In genomic region chr2:192373754-192374153, GRCh38 we compare ENCODE assay signal across 20 cellular contexts.
DNase-seq lines count a peak whose midpoint lies in the region; ATAC-seq and TF ChIP-seq lines count a peak whose summit lies in the region.
"Had no signal": no experiment of that assay in that cellular context is flagged by ENCODE, and none has a peak within 500 bp of the region (broad histone marks: within the 10 kb centered on the region; RNA-seq: fewer than 3 reads in every experiment).

No MANE protein-coding gene starts in this region.

- no peaks in the 10 kb centered on the region for H3K36me3 ChIP-seq in SK-N-SH (replicated peaks in 1 of 2; ENCODE audit: control insufficient read depth in 1 of 2, insufficient read depth in 2 of 2, low read length in 1 of 2)
- H3K36me3 ChIP-seq: BLaER1 treated with 17β-estradiol and CSF1 and Interleukin-3, amounts not matched to agents 10 nM and 100 nM had no signal

- DNase-seq in SK-N-SH (no peak), mesothelial cell of epicardium (ENCODE audit: low spot score in 2 of 2, unreplicated experiment in 2 of 2) (no peak), retinal pigment epithelial cell (ENCODE audit: low read depth) (peak; percentile 90), type B pancreatic cell (ENCODE audit: extremely low spot score, unreplicated experiment) (no peak), KG1 (lab: John Stamatoyannopoulos, UW) (no peak), MV-4-11 (lab: John Stamatoyannopoulos, UW) (no peak)
- DNase-seq: AML-193; Caco-2; Calu3; CD4-positive, alpha-beta T cell; CD8-positive, alpha-beta T cell; DMS79 treated with DMSO at 0.1 percent for 48 hours; GF-D8 had no signal

- no peak overlapping the region for H2AFZ ChIP-seq in SK-N-SH (ENCODE audit: low read depth)

- H3K4me1 ChIP-seq in SK-N-SH (ENCODE audit: control insufficient read depth in 1 of 2, insufficient read depth in 2 of 2, low read depth in 1 of 2, low read length in 1 of 2) = no peaks in the 10 kb centered on the region; a peak in 1 of 4 replicates
- H3K4me1 ChIP-seq: A549; BLaER1 treated with 17β-estradiol and CSF1 and Interleukin-3, amounts not matched to agents 10 nM and 100 nM; Caco-2 had no signal

- H3K4me3 ChIP-seq in SK-N-SH (ENCODE audit: low read depth in 2 of 2, low read length in 1 of 2) (no peak overlapping the region), retinal pigment epithelial cell (ENCODE audit: low read length) (no peak overlapping the region)
- H3K4me3 ChIP-seq: A549; BLaER1 treated with 17β-estradiol and CSF1 and Interleukin-3, amounts not matched to agents 10 nM and 100 nM had no signal

- H3K4me1 Mint-ChIP-seq in mesothelial cell of epicardium (peaks cover 68% of the 10 kb centered on the region), type B pancreatic cell (ENCODE audit: unreplicated experiment) (peaks cover 16% of the 10 kb centered on the region)
- H3K4me1 Mint-ChIP-seq: B cell had no signal

- POLR2A ChIA-PET in SK-N-SH (lab: Yijun Ruan, JAX) = no interaction called here

- H3F3A ChIP-seq in SK-N-SH (replicated peaks; ENCODE audit: insufficient read depth) = no peaks in the 10 kb centered on the region

- no peak overlapping the region for H3K27ac ChIP-seq in SK-N-SH (ENCODE audit: low read depth in 2 of 2, low read length in 1 of 2)
- H3K27ac ChIP-seq: 22Rv1; A549; BLaER1 treated with 17β-estradiol and CSF1 and Interleukin-3, amounts not matched to agents 10 nM and 100 nM; C4-2B had no signal

- no peaks in the 10 kb centered on the region for H3K36me3 Mint-ChIP-seq in mesothelial cell of epicardium
- no peaks in the 10 kb centered on the region for H3K36me3 Mint-ChIP-seq in type B pancreatic cell
- H3K36me3 Mint-ChIP-seq: CD8-positive, alpha-beta T cell had no signal

- no peak for ATAC-seq in SK-N-SH treated with all-trans-retinoic acid at 6 μM for 48 hours
- ATAC-seq in GM21825 (IDR thresholded peaks at IDR 0.05; ENCODE audit: unreplicated experiment) = no peak
- ATAC-seq: A549; CD8-positive, alpha-beta T cell had no signal

- no peak for TF ChIP-seq RAD21 in SK-N-SH (IDR thresholded peaks at IDR 0.05; ENCODE audit: low read length)

- H3K27ac Mint-ChIP-seq in mesothelial cell of epicardium (peak overlapping the region; percentile 54), type B pancreatic cell (peak overlapping the region; percentile 25)
- H3K27ac Mint-ChIP-seq: B cell; CD4-positive, alpha-beta T cell; CD8-positive, alpha-beta T cell had no signal

- CTCF ChIA-PET in SK-N-SH (lab: Yijun Ruan, JAX) = no interaction called here

- no peak for TF ChIP-seq CTCF in SK-N-SH (IDR thresholded peaks at IDR 0.05)
- TF ChIP-seq CTCF in mesothelial cell of epicardium (IDR thresholded peaks at IDR 0.05; ENCODE audit: unreplicated experiment) = no peak
- TF ChIP-seq CTCF in retinal pigment epithelial cell (conservative IDR thresholded peaks at IDR 0.05; ENCODE audit: low read depth, low read length) = no peak
- TF ChIP-seq CTCF in type B pancreatic cell (conservative IDR thresholded peaks at IDR 0.05) = no peak

- TF ChIP-seq EP300 in SK-N-SH (IDR thresholded peaks at IDR 0.05; ENCODE audit: borderline replicate concordance in 1 of 2, low read depth in 1 of 2, low read length in 1 of 2) = no peak

- H3K9ac ChIP-seq in SK-N-SH = no peak overlapping the region
- H3K9ac ChIP-seq: BLaER1 treated with 17β-estradiol and CSF1 and Interleukin-3, amounts not matched to agents 10 nM and 100 nM had no signal

- H3K27me3 Mint-ChIP-seq in mesothelial cell of epicardium (ENCODE audit: low read depth) = no peaks in the 10 kb centered on the region
- H3K27me3 Mint-ChIP-seq in type B pancreatic cell = no peaks in the 10 kb centered on the region
- H3K27me3 Mint-ChIP-seq: B cell; CD4-positive, alpha-beta T cell had no signal

- H3K4me2 ChIP-seq in SK-N-SH = no peak overlapping the region
- H3K4me2 ChIP-seq: A549; BLaER1 treated with 17β-estradiol and CSF1 and Interleukin-3, amounts not matched to agents 10 nM and 100 nM had no signal

- no peaks in the 10 kb centered on the region for H3K79me2 ChIP-seq in SK-N-SH (ENCODE audit: insufficient read depth)

- H3K9me3 Mint-ChIP-seq in mesothelial cell of epicardium (no peaks in the 10 kb centered on the region), type B pancreatic cell (no peaks in the 10 kb centered on the region)
- H3K9me3 Mint-ChIP-seq: CD4-positive, alpha-beta T cell; CD8-positive, alpha-beta T cell had no signal

- H4K20me1 ChIP-seq in SK-N-SH (ENCODE audit: insufficient read depth) = no peaks in the 10 kb centered on the region
- H4K20me1 ChIP-seq: BLaER1 treated with 17β-estradiol and CSF1 and Interleukin-3, amounts not matched to agents 10 nM and 100 nM had no signal

- H3K4me3 Mint-ChIP-seq in mesothelial cell of epicardium = no peak overlapping the region
- no peak overlapping the region for H3K4me3 Mint-ChIP-seq in type B pancreatic cell
- H3K4me3 Mint-ChIP-seq: B cell; CD4-positive, alpha-beta T cell; CD8-positive, alpha-beta T cell had no signal

- H3K9me2 ChIP-seq in SK-N-SH = no peaks in the 10 kb centered on the region

- WGBS in SK-N-SH (ENCODE audit: low lambda C conversion rate) = 66% methylated on average over 2 of the region's 2 CpGs

- H3K27me3 ChIP-seq in SK-N-SH (ENCODE audit: insufficient read depth) = no peaks in the 10 kb centered on the region
- H3K27me3 ChIP-seq: BLaER1 treated with 17β-estradiol and CSF1 and Interleukin-3, amounts not matched to agents 10 nM and 100 nM had no signal

- no peaks in the 10 kb centered on the region for H3K9me3 ChIP-seq in SK-N-SH
- H3K9me3 ChIP-seq: A549; BLaER1 treated with 17β-estradiol and CSF1 and Interleukin-3, amounts not matched to agents 10 nM and 100 nM; Caco-2 had no signal

TF ChIP-seq in SK-N-SH treated with all-trans-retinoic acid at 6 μM for 48 hours, 23 proteins besides CTCF, POLR2A, EP300 and RAD21:
- TF ChIP-seq ZC3H10 (CRISPR knock-in tag; IDR thresholded peaks at IDR 0.05) (peak; percentile 80; the same call in 1 of the 2 replicates), ZFP30 (CRISPR knock-in tag; IDR thresholded peaks at IDR 0.05) (no peak), TOX (CRISPR knock-in tag; IDR thresholded peaks at IDR 0.05; ENCODE audit: borderline replicate concordance) (no peak), PPARA (CRISPR knock-in tag; IDR thresholded peaks at IDR 0.05; ENCODE audit: borderline replicate concordance) (no peak), ZNF8 (CRISPR knock-in tag; IDR thresholded peaks at IDR 0.05) (no peak), OSR1 (CRISPR knock-in tag; IDR thresholded peaks at IDR 0.05) (no peak), GLIS3 (CRISPR knock-in tag; IDR thresholded peaks at IDR 0.05) (no peak), ISL1 (CRISPR knock-in tag; IDR thresholded peaks at IDR 0.05) (peak; percentile 34), CSDC2 (CRISPR knock-in tag; IDR thresholded peaks at IDR 0.05) (no peak), ZFP3 (CRISPR knock-in tag; IDR thresholded peaks at IDR 0.05) (no peak), SNAI2 (CRISPR knock-in tag; IDR thresholded peaks at IDR 0.05) (no peak)

TF ChIP-seq in SK-N-SH, 30 proteins besides CTCF, POLR2A, EP300 and RAD21 (continues in another document):
- TF ChIP-seq MAX (IDR thresholded peaks at IDR 0.05; ENCODE audit: low read depth) (no peak), NRF1 (IDR thresholded peaks at IDR 0.05; ENCODE audit: low read depth, low read length) (no peak), TCF12 (IDR thresholded peaks at IDR 0.05) (no peak), MEF2A (IDR thresholded peaks at IDR 0.05; ENCODE audit: borderline replicate concordance, low read depth) (no peak), TEAD4 (IDR thresholded peaks at IDR 0.05; ENCODE audit: borderline replicate concordance, insufficient read depth) (no peak), RFX5 (IDR thresholded peaks at IDR 0.05; ENCODE audit: low read length) (no peak), GABPA (IDR thresholded peaks at IDR 0.05; ENCODE audit: low read depth) (no peak), SMC3 (IDR thresholded peaks at IDR 0.05; ENCODE audit: low read depth, low read length) (no peak), RCOR1 (IDR thresholded peaks at IDR 0.05; ENCODE audit: low read length) (no peak), NFIC (IDR thresholded peaks at IDR 0.05; ENCODE audit: borderline replicate concordance) (no peak), JUND (IDR thresholded peaks at IDR 0.05) (no peak), USF2 (IDR thresholded peaks at IDR 0.05; ENCODE audit: borderline replicate concordance, low read depth, low read length) (no peak), GATA2 (CRISPR knock-in tag; IDR thresholded peaks at IDR 0.05) (no peak), FOXM1 (IDR thresholded peaks at IDR 0.05; ENCODE audit: low read depth) (no peak), ELF1 (IDR thresholded peaks at IDR 0.05) (no peak), POLR2AphosphoS5 (IDR thresholded peaks at IDR 0.05; ENCODE audit: low read depth, low read length) (no peak), FOSL2 (IDR thresholded peaks at IDR 0.05; ENCODE audit: borderline replicate concordance, low read depth) (no peak), TAF1 (IDR thresholded peaks at IDR 0.05; ENCODE audit: borderline replicate concordance, low read depth, low read length) (no peak), USF1 (IDR thresholded peaks at IDR 0.05; ENCODE audit: borderline replicate concordance, low read depth) (no peak)
